In the genomic region with DNA sequence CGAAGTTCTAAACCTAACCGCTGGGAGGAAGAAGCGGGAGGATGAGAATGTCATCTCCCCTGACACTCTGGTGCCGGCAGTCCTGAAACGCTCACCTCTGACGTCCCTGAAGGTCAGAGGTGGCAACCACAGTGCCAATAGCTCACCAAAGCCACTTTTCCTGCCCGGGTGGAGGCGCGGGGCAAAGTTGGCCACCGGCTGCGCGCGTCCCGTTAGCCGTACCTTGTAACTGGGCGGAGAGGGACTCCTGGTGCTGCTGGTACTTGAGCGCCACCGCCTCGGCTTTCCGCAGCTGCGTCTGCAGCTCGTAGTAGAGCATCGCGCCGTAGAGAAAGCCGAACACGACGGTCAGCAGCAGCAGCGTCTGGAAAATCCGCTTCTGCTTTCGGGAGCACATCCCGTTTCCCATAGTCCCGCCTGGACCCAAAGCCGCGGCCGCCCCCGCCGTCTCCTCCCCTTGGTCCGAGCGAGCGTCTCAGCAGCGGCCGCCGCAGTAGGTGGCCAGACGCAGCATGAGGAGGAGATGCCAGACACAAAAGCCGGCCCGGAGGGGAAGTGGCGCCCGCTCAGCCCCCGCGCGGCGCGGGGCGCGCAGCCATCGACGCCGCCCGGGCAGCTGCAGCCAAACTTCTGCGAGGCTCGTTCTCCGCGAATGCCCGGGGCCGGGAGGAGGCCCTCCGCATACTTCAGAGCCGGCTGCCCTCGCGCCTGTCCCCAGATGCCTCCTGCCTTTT, we compare ENCODE assay signal across 8 cellular contexts. TPM values are rescaled to one million over a fixed set of nuclear protein-coding genes. Genes with fewer than 3 reads are reported as not detected.
DNase-seq lines count a peak whose midpoint lies in the region; ATAC-seq and TF ChIP-seq lines count a peak whose summit lies in the region.

No MANE protein-coding gene starts in this region.

- DNase-seq in DMS114 treated with DMSO at 0.1 percent for 48 hours (lab: John Stamatoyannopoulos, UW; ENCODE audit: unreplicated experiment), result peak; percentile 62
- peak; percentile 54 for DNase-seq in NT2/D1 (ENCODE audit: low read depth, low spot score)
- peak; percentile 11 for DNase-seq in activated naive CD4-positive, alpha-beta T cell treated with anti-CD3 and anti-CD28 coated beads, Interleukin-2, amount 50 U/mL, for 16 hours
- DNase-seq in globus pallidus (ENCODE audit: low spot score), result peak; percentile 75

- no peaks in the 10 kb centered on the region for H3K36me3 ChIP-seq in NT2/D1 (ENCODE audit: insufficient read depth, insufficient read length, low read length)
- no peaks in the 10 kb centered on the region for H3K36me3 ChIP-seq in neutrophil
- no peaks in the 10 kb centered on the region for H3K36me3 ChIP-seq in urinary bladder (ENCODE audit: insufficient read depth)

- peak overlapping the region; percentile 92 for H3K9ac ChIP-seq in NT2/D1 (ENCODE audit: insufficient read length, low read depth)

- H3K4me3 ChIP-seq in NT2/D1 (ENCODE audit: insufficient read length, low read depth), result peak overlapping the region; percentile 95
- H3K4me3 ChIP-seq in neutrophil (ENCODE audit: low read depth in 1 of 2, low read length in 1 of 2), result peak overlapping the region; percentile 73 to 78
- H3K4me3 ChIP-seq in urinary bladder (ENCODE audit: low read depth, low read length), result peak overlapping the region; percentile 85

- H3K27ac ChIP-seq in neutrophil (peak overlapping the region; percentile 64), urinary bladder (ENCODE audit: low read depth) (peak overlapping the region; percentile 92)

- WGBS in urinary bladder, result under 1% methylated on average over 70 of the region's 70 CpGs

- H3K27me3 ChIP-seq in NT2/D1 (ENCODE audit: insufficient read depth, insufficient read length) (no peaks in the 10 kb centered on the region), neutrophil (peaks cover 4% of the 10 kb centered on the region)

- H3K9me3 ChIP-seq in NT2/D1 (ENCODE audit: insufficient read depth, low read length) (no peaks in the 10 kb centered on the region), neutrophil (no peaks in the 10 kb centered on the region)

- TF ChIP-seq CTCF in neutrophil (IDR thresholded peaks at IDR 0.05), result no peak

- ATAC-seq in GM19438 (IDR thresholded peaks at IDR 0.05; ENCODE audit: low read depth, unreplicated experiment), result peak; percentile 42
- peak; percentile 37 for ATAC-seq in HG03457 (IDR thresholded peaks at IDR 0.05; ENCODE audit: unreplicated experiment)

- H3K4me1 ChIP-seq in NT2/D1 (ENCODE audit: insufficient read depth, insufficient read length) (no peaks in the 10 kb centered on the region), neutrophil (ENCODE audit: control insufficient read depth in 1 of 2, insufficient read depth in 1 of 2, low read depth in 1 of 2, low read length in 1 of 2) (peaks cover 19% of the 10 kb centered on the region in 2 experiments), urinary bladder (ENCODE audit: insufficient read depth) (peaks cover 2% of the 10 kb centered on the region)

RNA-seq across cellular contexts. Expression of gene GOLIM4, which starts 0.7 kb away (rescaled TPM):
- total RNA-seq in urinary bladder, result 60.2 TPM
- polyA plus RNA-seq in urinary bladder, result 32.4 TPM

Comparison
In these comparisons a context has a peak if more than half of its experiments do, and no peak if none do; other contexts are left out.
1. Peak in every context shown above with its lines: DNase-seq, ATAC-seq, H3K4me3 ChIP-seq and H3K27ac ChIP-seq.
2. DNase-seq: peak in every context shown above with its lines; median percentile 75 in globus pallidus; 62 in DMS114 treated with DMSO at 0.1 percent for 48 hours; 54 in NT2/D1; 11 in activated naive CD4-positive, alpha-beta T cell treated with anti-CD3 and anti-CD28 coated beads, Interleukin-2, amount 50 U/mL, for 16 hours.